Comparison of ENCODE assay signal across 1 cellular context in genomic region chr16:30996324-30996999, GRCh38.
TF ChIP-seq lines count a peak whose summit lies in the region.

No MANE protein-coding gene starts in this region.

TF ChIP-seq in HepG2, 621 proteins besides CTCF, POLR2A, EP300 and RAD21 (continued from another document and continues in another):
- TF ChIP-seq ZNF609 (CRISPR knock-in tag; IDR thresholded peaks at IDR 0.05; ENCODE audit: borderline replicate concordance) (no peak), ARID3A (IDR thresholded peaks at IDR 0.05; ENCODE audit: low read depth, low read length) (0 out of 2 replicates have a peak, but pooled peaks have one; percentile 36), WIZ (CRISPR knock-in tag; IDR thresholded peaks at IDR 0.05) (0 out of 2 replicates have a peak, but pooled peaks have one; percentile 61), HNF4G (IDR thresholded peaks at IDR 0.05; ENCODE audit: borderline replicate concordance, low read depth, low read length) (peak; percentile 94), HNF4G (CRISPR knock-in tag; IDR thresholded peaks at IDR 0.05; ENCODE audit: borderline replicate concordance, low read depth) (peak; percentile 87), PATZ1 (CRISPR knock-in tag; IDR thresholded peaks at IDR 0.05) (peak; percentile 92), NFIC (IDR thresholded peaks at IDR 0.05; ENCODE audit: low read length) (0 out of 2 replicates have a peak, but pooled peaks have one; percentile 68), FUBP1 (CRISPR knock-in tag; IDR thresholded peaks at IDR 0.05; ENCODE audit: borderline replicate concordance) (no peak), ARID5B (CRISPR knock-in tag; IDR thresholded peaks at IDR 0.05) (peak; percentile 70), ZSCAN30 (CRISPR knock-in tag; IDR thresholded peaks at IDR 0.05) (peak; percentile 61; the same call in 1 of the 2 replicates), SOX13 (IDR thresholded peaks at IDR 0.05) (no peak; the same call in 1 of the 2 replicates), SOX13 (CRISPR knock-in tag; conservative IDR thresholded peaks at IDR 0.05 in 1 of 2, IDR thresholded peaks at IDR 0.05 in 1 of 2) (peak in 1 of 2 experiments; percentile 36; a peak in 2 of 4 replicates), TEF (CRISPR knock-in tag; IDR thresholded peaks at IDR 0.05) (no peak), SP4 (CRISPR knock-in tag; IDR thresholded peaks at IDR 0.05) (0 out of 2 replicates have a peak, but pooled peaks have one; percentile 18), CSRNP1 (CRISPR knock-in tag; IDR thresholded peaks at IDR 0.05) (peak; percentile 25; the same call in 1 of the 2 replicates), KDM5A (IDR thresholded peaks at IDR 0.05; ENCODE audit: borderline replicate concordance, low read length) (peak; percentile 52; the same call in 1 of the 2 replicates), ZBTB43 (CRISPR knock-in tag; conservative IDR thresholded peaks at IDR 0.05) (0 out of 2 replicates have a peak, but pooled peaks have one; percentile 44), SIN3B (IDR thresholded peaks at IDR 0.05; ENCODE audit: low read length) (no peak), XRCC5 (optimal IDR thresholded peaks at IDR 0.05; ENCODE audit: low read length) (peak; percentile 76), AGO1 (IDR thresholded peaks at IDR 0.05; ENCODE audit: low read depth, low read length, poor library complexity, severe bottlenecking) (no peak), HOMEZ (CRISPR knock-in tag; IDR thresholded peaks at IDR 0.05; ENCODE audit: low read depth) (no peak), HNF1A (IDR thresholded peaks at IDR 0.05; ENCODE audit: low read depth) (0 out of 2 replicates have a peak, but pooled peaks have one; percentile 10), HNF1A (CRISPR knock-in tag; IDR thresholded peaks at IDR 0.05; ENCODE audit: borderline replicate concordance) (no peak; the same call in 1 of the 2 replicates), SMARCE1 (IDR thresholded peaks at IDR 0.05; ENCODE audit: borderline replicate concordance) (no peak), SETDB1 (CRISPR knock-in tag; IDR thresholded peaks at IDR 0.05; ENCODE audit: borderline replicate concordance) (0 out of 2 replicates have a peak, but pooled peaks have one; percentile 61)
